ENCODE assay signal across 1 cellular context in genomic region chr17:5097101-5097834, GRCh38.
TF ChIP-seq lines count a peak whose summit lies in the region.

No MANE protein-coding gene starts in this region.

TF ChIP-seq in H1, 55 proteins besides CTCF, POLR2A, EP300 and RAD21:
- TF ChIP-seq BRCA1 (IDR thresholded peaks at IDR 0.05; ENCODE audit: low read depth, low read length) (no peak), TCF12 (IDR thresholded peaks at IDR 0.05; ENCODE audit: low read depth, low read length) (0 out of 2 replicates have a peak, but pooled peaks have one; percentile 56), CHD1 (IDR thresholded peaks at IDR 0.05; ENCODE audit: low read depth, low read length) (no peak), USF2 (IDR thresholded peaks at IDR 0.05; ENCODE audit: low read length) (0 out of 2 replicates have a peak, but pooled peaks have one; percentile 18), EGR1 (IDR thresholded peaks at IDR 0.05; ENCODE audit: borderline replicate concordance, low read depth, low read length) (peak; percentile 79), SIN3A (conservative IDR thresholded peaks at IDR 0.05 in 1 of 2, IDR thresholded peaks at IDR 0.05 in 1 of 2; ENCODE audit: low read depth in 1 of 2, low read length in 2 of 2) (0 out of 4 replicates have a peak, but pooled peaks of 1 of the 2 experiments have one; percentile 29), SP2 (IDR thresholded peaks at IDR 0.05; ENCODE audit: low read length) (peak; percentile 88), ZNF274 (IDR thresholded peaks at IDR 0.05; ENCODE audit: borderline replicate concordance, extremely low read depth, low read length) (no peak), YY1 (IDR thresholded peaks at IDR 0.05; ENCODE audit: low read depth, low read length) (peak; percentile 10; the same call in 1 of the 2 replicates), GABPA (IDR thresholded peaks at IDR 0.05; ENCODE audit: borderline replicate concordance, insufficient read depth, low read length) (peak; percentile 41; the same call in 1 of the 2 replicates), TAF1 (IDR thresholded peaks at IDR 0.05; ENCODE audit: low read depth, low read length) (peak; percentile 77), PHF8 (conservative IDR thresholded peaks at IDR 0.05; ENCODE audit: low read depth, low read length) (peak; percentile 76), TAF7 (optimal IDR thresholded peaks at IDR 0.05; ENCODE audit: borderline replicate concordance, low read depth, low read length) (peak; percentile 58), SIX5 (IDR thresholded peaks at IDR 0.05; ENCODE audit: low read depth, low read length) (no peak), MAX (IDR thresholded peaks at IDR 0.05) (peak; percentile 99), BACH1 (IDR thresholded peaks at IDR 0.05; ENCODE audit: low read length) (no peak), RBBP5 (IDR thresholded peaks at IDR 0.05; ENCODE audit: borderline replicate concordance, low read depth, low read length) (0 out of 2 replicates have a peak, but pooled peaks have one; percentile 54), HDAC2 (IDR thresholded peaks at IDR 0.05; ENCODE audit: borderline replicate concordance in 1 of 2, low read depth in 2 of 2, low read length in 2 of 2) (0 out of 4 replicates have a peak, but pooled peaks of 1 of the 2 experiments have one; percentile 54), KDM4A (IDR thresholded peaks at IDR 0.05; ENCODE audit: low read depth, low read length, severe bottlenecking) (peak; percentile 99), ASH2L (IDR thresholded peaks at IDR 0.05; ENCODE audit: low read length) (peak; percentile 59), CREB1 (IDR thresholded peaks at IDR 0.05) (peak; percentile 76), CTBP2 (IDR thresholded peaks at IDR 0.05; ENCODE audit: borderline replicate concordance, insufficient read depth, insufficient read length, low read length) (peak; percentile 87), TBP (IDR thresholded peaks at IDR 0.05; ENCODE audit: low read depth, low read length) (peak; percentile 72; the same call in 1 of the 2 replicates), E2F6 (IDR thresholded peaks at IDR 0.05) (peak; percentile 96), TEAD4 (IDR thresholded peaks at IDR 0.05; ENCODE audit: low read depth, low read length) (no peak)
TF ChIP-seq in H1: peak in this region for 19.
